Comparison of ENCODE assay signal across 8 cellular contexts in the genomic region with DNA sequence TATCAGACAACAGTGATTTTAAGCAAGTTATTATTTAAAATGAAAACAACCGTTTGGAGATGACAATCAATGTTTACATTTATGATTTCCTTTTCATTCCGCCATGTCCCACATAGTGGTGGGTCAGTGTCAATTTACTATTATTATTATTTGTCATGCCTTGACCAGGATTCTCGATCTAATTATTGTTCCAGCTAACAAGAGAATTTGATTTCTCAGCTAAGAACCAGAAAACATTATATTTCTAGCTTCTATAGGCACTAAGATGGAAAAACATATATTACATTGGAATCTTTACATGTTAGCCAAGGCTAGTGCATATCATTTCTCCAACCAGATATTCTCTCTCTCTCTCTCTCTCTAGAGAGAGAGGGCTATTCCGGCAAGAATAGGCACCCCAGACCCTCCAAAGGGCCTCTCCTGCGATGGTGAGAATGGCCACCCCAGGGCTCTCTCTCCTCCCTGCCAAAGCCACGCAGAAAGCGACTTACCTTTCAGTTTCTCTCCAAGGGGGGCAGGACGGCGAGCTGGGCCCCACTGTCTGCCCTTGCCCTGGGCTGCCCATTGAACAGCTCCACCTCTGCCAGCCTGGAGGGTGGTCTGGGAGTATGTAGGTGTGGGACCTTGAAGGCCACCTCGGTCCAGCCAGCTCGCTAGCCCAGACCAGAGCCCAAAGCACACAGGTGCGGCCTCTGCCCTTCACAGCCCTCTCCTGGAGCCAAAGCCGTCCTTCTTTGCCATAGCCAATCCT. TPM values are rescaled to one million over a fixed set of nuclear protein-coding genes. Genes with fewer than 3 reads are reported as not detected.
DNase-seq lines count a peak whose midpoint lies in the region; ATAC-seq and TF ChIP-seq lines count a peak whose summit lies in the region.

No MANE protein-coding gene starts in this region.

- peaks cover 8% of the 10 kb centered on the region for H3K36me3 Mint-ChIP-seq in HFFc6 (ENCODE audit: low read depth)
- H3K36me3 Mint-ChIP-seq in naive thymus-derived CD8-positive, alpha-beta T cell = peaks cover 0 to 3% (median 0%) of the 10 kb centered on the region in 3 donors

- H3K36me3 ChIP-seq in BE2C = no peaks in the 10 kb centered on the region
- H3K36me3 ChIP-seq in adipocyte (ENCODE audit: control insufficient read depth, insufficient read depth, low read length, severe bottlenecking) = peaks cover 6% of the 10 kb centered on the region

- H3K9me3 ChIP-seq in BE2C = no peaks in the 10 kb centered on the region
- H3K9me3 ChIP-seq in adipocyte (ENCODE audit: control insufficient read depth, low read length) = no peaks in the 10 kb centered on the region

- peaks cover 100% of the 10 kb centered on the region for H3K27me3 ChIP-seq in BE2C
- H3K27me3 ChIP-seq in adipocyte (replicated peaks; ENCODE audit: control insufficient read depth, insufficient read depth, low read length) = no peaks in the 10 kb centered on the region

- no peaks in the 10 kb centered on the region for H3K4me1 ChIP-seq in BE2C
- peaks cover 52% of the 10 kb centered on the region for H3K4me1 ChIP-seq in adipocyte (ENCODE audit: control insufficient read depth, insufficient read depth, low read length)

- H3K4me1 Mint-ChIP-seq in HFFc6 (ENCODE audit: low read depth) = peaks cover 57% of the 10 kb centered on the region
- H3K4me1 Mint-ChIP-seq in naive thymus-derived CD8-positive, alpha-beta T cell = peaks cover 28 to 52% (median 45%) of the 10 kb centered on the region in 4 donors

- no peak for ATAC-seq in naive thymus-derived CD8-positive, alpha-beta T cell
- ATAC-seq in GM18907 (IDR thresholded peaks at IDR 0.05; ENCODE audit: unreplicated experiment) (no peak), left ventricle myocardium superior (no peak), Right ventricle myocardium superior (ENCODE audit: poor library complexity) (no peak)

- H3K9ac ChIP-seq in adipocyte (ENCODE audit: low read length) = peak overlapping the region; percentile 97

- DNase-seq in BE2C (no peak), HFFc6 (no peak), adipocyte (ENCODE audit: low read depth) (no peak), AG20443 (ENCODE audit: low spot score) (no peak), left ventricle myocardium superior (no peak), Right ventricle myocardium superior (no peak)
- peak in 1 of 10 donors; percentile 60 for DNase-seq in naive thymus-derived CD8-positive, alpha-beta T cell

- peak overlapping the region; percentile 91 for H3K4me3 Mint-ChIP-seq in HFFc6
- peak overlapping the region; percentile 3 to 92 (median 70) for H3K4me3 Mint-ChIP-seq in naive thymus-derived CD8-positive, alpha-beta T cell

- intact Hi-C loops in left ventricle myocardium superior (cut with micrococcal nuclease) (no loop called here), Right ventricle myocardium superior (cut with DNase I) (no loop called here)

- H3K4me3 ChIP-seq in BE2C (ENCODE audit: low read depth, low read length) (peak overlapping the region; percentile 56), adipocyte (ENCODE audit: low read length) (peak overlapping the region; percentile 94)

- POLR2A ChIA-PET in naive thymus-derived CD8-positive, alpha-beta T cell (lab: Charles Lee) = interaction anchor here (0.6 to 1.1 kb wide), 2 partner anchors 11 to 18 kb away, joined by 3 read pairs; no protein-coding TSS in a partner anchor

- no peak for TF ChIP-seq CTCF in BE2C (IDR thresholded peaks at IDR 0.05; ENCODE audit: low read depth, low read length)
- no peak for TF ChIP-seq CTCF in HFFc6 (IDR thresholded peaks at IDR 0.05)

- peak overlapping the region; percentile 50; the same call in 1 of the 2 replicates for H3K27ac Mint-ChIP-seq in HFFc6
- H3K27ac Mint-ChIP-seq in naive thymus-derived CD8-positive, alpha-beta T cell = no peak overlapping the region

- no peaks in the 10 kb centered on the region for H3K9me3 Mint-ChIP-seq in HFFc6
- peaks cover 0 to 2% (median 0%) of the 10 kb centered on the region in 9 donors for H3K9me3 Mint-ChIP-seq in naive thymus-derived CD8-positive, alpha-beta T cell

- peaks cover 3% of the 10 kb centered on the region for H3K27me3 Mint-ChIP-seq in HFFc6 (ENCODE audit: insufficient read depth)
- peaks cover 55 to 97% (median 76%) of the 10 kb centered on the region in 5 donors for H3K27me3 Mint-ChIP-seq in naive thymus-derived CD8-positive, alpha-beta T cell

RNA-seq across cellular contexts. Expression of a gene that starts 2.4 kb away (rescaled TPM):
- polyA plus RNA-seq in BE2C (2012; ENCODE audit: insufficient read depth, insufficient read length, low read depth) = not detected
- 1 to 10 TPM in 3 of 6 experiments, under 1 TPM in 3; 0.33 to 1.9 (median 1.1) TPM for total RNA-seq in HFFc6 (2021; fragmentation: NEBNext Ultra II Directional; extraction: Animal tissue kit (Norgen Biotek cat#: 25700))
- not detected for total RNA-seq in naive thymus-derived CD8-positive, alpha-beta T cell
- polyA plus RNA-seq in naive thymus-derived CD8-positive, alpha-beta T cell = not detected
- total RNA-seq in left ventricle myocardium superior (0.72 TPM), Right ventricle myocardium superior (0.35 TPM)

RNA-seq across cellular contexts. Expression of a gene that starts 2.4 kb away (rescaled TPM):
- not detected for polyA plus RNA-seq in BE2C (2012; ENCODE audit: insufficient read depth, insufficient read length, low read depth)
- 1 to 10 TPM; 2.3 to 3.8 (median 2.8) TPM for total RNA-seq in HFFc6 (2021; fragmentation: NEBNext Ultra II Directional; extraction: Animal tissue kit (Norgen Biotek cat#: 25700))
- not detected for total RNA-seq in naive thymus-derived CD8-positive, alpha-beta T cell
- not detected for polyA plus RNA-seq in naive thymus-derived CD8-positive, alpha-beta T cell
- total RNA-seq in left ventricle myocardium superior (not detected), Right ventricle myocardium superior (not detected)

RNA-seq across cellular contexts. Expression of a gene that starts 6.5 kb away (rescaled TPM):
- polyA plus RNA-seq in BE2C (2012; ENCODE audit: insufficient read depth, insufficient read length, low read depth) = not detected
- 1 to 10 TPM; 6.2 to 8.2 (median 6.8) TPM for total RNA-seq in HFFc6 (2021; fragmentation: NEBNext Ultra II Directional; extraction: Animal tissue kit (Norgen Biotek cat#: 25700))
- not detected for total RNA-seq in naive thymus-derived CD8-positive, alpha-beta T cell
- not detected for polyA plus RNA-seq in naive thymus-derived CD8-positive, alpha-beta T cell
- not detected for total RNA-seq in left ventricle myocardium superior
- not detected for total RNA-seq in Right ventricle myocardium superior

RNA-seq across cellular contexts. Expression of a gene that starts 6.5 kb away (rescaled TPM):
- not detected for polyA plus RNA-seq in BE2C (2012; ENCODE audit: insufficient read depth, insufficient read length, low read depth)
- 1 to 10 TPM; 2.0 to 3.8 (median 2.8) TPM for total RNA-seq in HFFc6 (2021; fragmentation: NEBNext Ultra II Directional; extraction: Animal tissue kit (Norgen Biotek cat#: 25700))
- not detected for total RNA-seq in naive thymus-derived CD8-positive, alpha-beta T cell
- polyA plus RNA-seq in naive thymus-derived CD8-positive, alpha-beta T cell = not detected
- total RNA-seq in left ventricle myocardium superior = not detected
- total RNA-seq in Right ventricle myocardium superior = 0.62 TPM

RNA-seq across cellular contexts. Expression of a gene that starts 15.3 kb away (rescaled TPM):
- not detected for polyA plus RNA-seq in BE2C (2012; ENCODE audit: insufficient read depth, insufficient read length, low read depth)
- total RNA-seq in HFFc6 (2021; fragmentation: NEBNext Ultra II Directional; extraction: Animal tissue kit (Norgen Biotek cat#: 25700)) = 10 to 100 TPM; 25.2 to 37.0 (median 26.7) TPM
- total RNA-seq in naive thymus-derived CD8-positive, alpha-beta T cell = not detected
- under 1 TPM in 1 of 3 donors, not detected in 2; 0.16 TPM for polyA plus RNA-seq in naive thymus-derived CD8-positive, alpha-beta T cell
- total RNA-seq in left ventricle myocardium superior (not detected), Right ventricle myocardium superior (not detected)
